8 cellular contexts compared by ENCODE assay signal in genomic region chr3:48464713-48465221, GRCh38. TPM values are rescaled to one million over a fixed set of nuclear protein-coding genes. Genes with fewer than 3 reads are reported as not detected.
DNase-seq lines count a peak whose midpoint lies in the region; ATAC-seq, FAIRE-seq and TF ChIP-seq lines count a peak whose summit lies in the region.

No MANE protein-coding gene starts in this region.

- H3K9me3 ChIP-seq in GM23248 (ENCODE audit: low read depth) (no peaks in the 10 kb centered on the region), keratinocyte (ENCODE audit: control insufficient read depth, low read depth, low read length) (no peaks in the 10 kb centered on the region), skeletal muscle satellite cell (replicated peaks; ENCODE audit: low read length) (no peaks in the 10 kb centered on the region)

- peaks cover 17% of the 10 kb centered on the region for H3F3A ChIP-seq in GM23248 (ENCODE audit: insufficient read depth)

- H3K27me3 ChIP-seq in GM23248 (replicated peaks; ENCODE audit: insufficient read depth) = no peaks in the 10 kb centered on the region
- no peaks in the 10 kb centered on the region for H3K27me3 ChIP-seq in keratinocyte (ENCODE audit: control insufficient read depth, extremely low read depth, insufficient read depth, low read length)
- H3K27me3 ChIP-seq in skeletal muscle satellite cell (ENCODE audit: control insufficient read depth, insufficient read depth, low read length) = no peaks in the 10 kb centered on the region

- no peak for ATAC-seq in activated CD8-positive, alpha-beta T cell treated with anti-CD3 and anti-CD28 coated beads, Interleukin-2, amount 10 ng/mL, durations not matched to agents 7 days and 5 days

- in situ Hi-C loops in GM23248 (cut with MboI) = loop anchor here (5.0 kb wide), 1 partner anchor 88 kb away; no protein-coding TSS in a partner anchor

- H3K4me2 ChIP-seq in GM23248 (ENCODE audit: unreplicated experiment) = no peak overlapping the region
- no peak overlapping the region for H3K4me2 ChIP-seq in keratinocyte (ENCODE audit: control insufficient read depth, extremely low read depth, insufficient read depth, low read depth, low read length)
- H3K4me2 ChIP-seq in skeletal muscle satellite cell (ENCODE audit: low read length) = no peak overlapping the region

- peaks cover 24% of the 10 kb centered on the region for H3K4me1 ChIP-seq in GM23248 (ENCODE audit: insufficient read depth)
- H3K4me1 ChIP-seq in keratinocyte (ENCODE audit: control insufficient read depth, extremely low read depth, insufficient read depth, low read length) = peaks cover 31% of the 10 kb centered on the region
- H3K4me1 ChIP-seq in skeletal muscle satellite cell (ENCODE audit: control insufficient read depth, insufficient read depth, low read length) = peaks cover 47% of the 10 kb centered on the region

- no peaks in the 10 kb centered on the region for H3K9me3 Mint-ChIP-seq in activated CD8-positive, alpha-beta T cell treated with anti-CD3 and anti-CD28 coated beads, Interleukin-2, amount 10 ng/mL, durations not matched to agents 7 days and 5 days (ENCODE audit: insufficient read depth)

- peak overlapping the region; percentile 97 for H3K27ac Mint-ChIP-seq in activated CD8-positive, alpha-beta T cell treated with anti-CD3 and anti-CD28 coated beads, Interleukin-2, amount 10 ng/mL, durations not matched to agents 7 days and 5 days

- dilution Hi-C loops in keratinocyte (cut with MboI; ENCODE audit: extremely low pct_ligation_motif_present, low sequenced_read_pairs) = no loop called here

- H3K36me3 ChIP-seq in GM23248 (ENCODE audit: low read depth) (peaks cover 6% of the 10 kb centered on the region; the same call in 1 of the 2 replicates), keratinocyte (ENCODE audit: control insufficient read depth in 2 of 2, extremely low read depth in 1 of 2, insufficient read depth in 2 of 2, low read length in 2 of 2) (peaks cover 17 to 42% of the 10 kb centered on the region in 2 experiments), skeletal muscle satellite cell (ENCODE audit: insufficient read depth, low read length) (peaks cover 49% of the 10 kb centered on the region)

- 91 to 92% methylated on average over 17 of the region's 17 CpGs for WGBS in GM23248 (ENCODE audit: low coverage in 1 of 2, low lambda C conversion rate in 2 of 2, missing lambda C conversion rate in 2 of 2), 2 experiments

- DNase-seq in GM23248 = no peak
- no peak for DNase-seq in activated CD8-positive, alpha-beta T cell treated with anti-CD3 and anti-CD28 coated beads, Interleukin-2, amount 10 ng/mL, durations not matched to agents 7 days and 5 days
- no peak for DNase-seq in keratinocyte (ENCODE audit: low read depth, low spot score)
- DNase-seq in ureter (ENCODE audit: low spot score) = no peak
- DNase-seq in cortex of kidney (lab: John Stamatoyannopoulos, UW) = no peak
- no peak for DNase-seq in H54 (ENCODE audit: insufficient read length, low spot score)
- DNase-seq in cerebellum (ENCODE audit: low spot score) = no peak

- no peaks in the 10 kb centered on the region for H3K9me1 ChIP-seq in keratinocyte (ENCODE audit: control insufficient read depth, extremely low read depth, insufficient read depth, low read length)

- POLR2A ChIA-PET in activated CD8-positive, alpha-beta T cell treated with anti-CD3 and anti-CD28 coated beads, Interleukin-2, amount 10 ng/mL, durations not matched to agents 7 days and 5 days (lab: Charles Lee) = interaction anchor here (0.6 to 3.2 kb wide), 4 partner anchors 8 to 50 kb away, joined by 3 to 31 read pairs (median 6); partner anchors contain the start of gene ATRIP

- TF ChIP-seq POLR2A in H54 (IDR thresholded peaks at IDR 0.05; ENCODE audit: low read depth, low read length) = no peak

- H3K79me2 ChIP-seq in GM23248 (ENCODE audit: insufficient read depth) (peaks cover 33% of the 10 kb centered on the region), keratinocyte (ENCODE audit: control insufficient read depth, insufficient read depth, low read length) (peaks cover 30% of the 10 kb centered on the region)

- no peaks in the 10 kb centered on the region for H3K9me2 ChIP-seq in GM23248 (ENCODE audit: insufficient read depth)

- FAIRE-seq in keratinocyte (lab: Jason Lieb, UNC) = no peak
- no peak for FAIRE-seq in H54 (lab: Jason Lieb, UNC)

- H3K4me3 Mint-ChIP-seq in activated CD8-positive, alpha-beta T cell treated with anti-CD3 and anti-CD28 coated beads, Interleukin-2, amount 10 ng/mL, durations not matched to agents 7 days and 5 days = no peak overlapping the region

- H3K4me1 Mint-ChIP-seq in activated CD8-positive, alpha-beta T cell treated with anti-CD3 and anti-CD28 coated beads, Interleukin-2, amount 10 ng/mL, durations not matched to agents 7 days and 5 days (ENCODE audit: low read depth) = peaks cover 56% of the 10 kb centered on the region

- H3K9ac ChIP-seq in GM23248 = peak overlapping the region; percentile 92
- no peak overlapping the region for H3K9ac ChIP-seq in keratinocyte (ENCODE audit: control insufficient read depth, extremely low read depth, insufficient read depth, low read length)
- H3K9ac ChIP-seq in skeletal muscle satellite cell (ENCODE audit: low read depth, low read length) = peak overlapping the region; percentile 66

- peak overlapping the region; percentile 99 for H3K27ac ChIP-seq in GM23248
- peak overlapping the region; percentile 98 for H3K27ac ChIP-seq in keratinocyte (ENCODE audit: control insufficient read depth, insufficient read depth, low read length)

- CTCF ChIA-PET in activated CD8-positive, alpha-beta T cell treated with anti-CD3 and anti-CD28 coated beads, Interleukin-2, amount 10 ng/mL, durations not matched to agents 7 days and 5 days (lab: Charles Lee) = interaction anchor here (1.1 to 21.8 kb wide), 3 partner anchors 28 to 64 kb away, joined by 3 to 208 read pairs (median 4); no protein-coding TSS in a partner anchor

- no peak overlapping the region for H2AFZ ChIP-seq in GM23248
- H2AFZ ChIP-seq in keratinocyte (ENCODE audit: control insufficient read depth, low read length) = no peak overlapping the region

- TF ChIP-seq CTCF in keratinocyte (optimal IDR thresholded peaks at IDR 0.05 in 1 of 3, IDR thresholded peaks at IDR 0.05 in 1 of 3, conservative IDR thresholded peaks at IDR 0.05 in 1 of 3; ENCODE audit: extremely low read depth in 1 of 3, insufficient read depth in 2 of 3, low read length in 3 of 3) = no peak

- H3K36me3 Mint-ChIP-seq in activated CD8-positive, alpha-beta T cell treated with anti-CD3 and anti-CD28 coated beads, Interleukin-2, amount 10 ng/mL, durations not matched to agents 7 days and 5 days (ENCODE audit: low read depth) = peaks cover 63% of the 10 kb centered on the region

- no peaks in the 10 kb centered on the region for H3K27me3 Mint-ChIP-seq in activated CD8-positive, alpha-beta T cell treated with anti-CD3 and anti-CD28 coated beads, Interleukin-2, amount 10 ng/mL, durations not matched to agents 7 days and 5 days (ENCODE audit: low read depth)

- no peaks in the 10 kb centered on the region for H4K20me1 ChIP-seq in GM23248 (ENCODE audit: insufficient read depth)
- H4K20me1 ChIP-seq in keratinocyte (ENCODE audit: control insufficient read depth, extremely low read depth, insufficient read depth, low read length) = no peaks in the 10 kb centered on the region

- no peak overlapping the region for H3K4me3 ChIP-seq in GM23248
- H3K4me3 ChIP-seq in keratinocyte (ENCODE audit: control insufficient read depth in 2 of 3, extremely low read depth in 1 of 3, insufficient read depth in 2 of 3, low read depth in 1 of 3, low read length in 3 of 3) = no peak overlapping the region
- no peak overlapping the region for H3K4me3 ChIP-seq in skeletal muscle satellite cell (ENCODE audit: low read length)

RNA-seq across cellular contexts. Expression of gene ATRIP, which starts 18.2 kb away (rescaled TPM):
- 8.4 and 9.5 TPM in 2 replicates for total RNA-seq in GM23248 (2014; rRNA removed; shearing (Covaris generic))
- polyA plus RNA-seq in GM23248 (2016; fragmentation: Nextera tagmentation; extraction: Ambion mirVana) (4.2 and 4.6 TPM in 2 replicates), keratinocyte (8.6 to 9.7 TPM (median 9.1 TPM) in 3 replicates)
- total RNA-seq in activated CD8-positive, alpha-beta T cell treated with anti-CD3 and anti-CD28 coated beads, Interleukin-2, amount 10 ng/mL, durations not matched to agents 7 days and 5 days = 10 to 100 TPM; 18.8 to 20.3 TPM
- polyA plus RNA-seq in keratinocyte (2011; ENCODE audit: low read depth) = 2.1 TPM
- 7.6 and 9.1 TPM in 2 replicates for polyA plus RNA-seq in keratinocyte (2011; cell fraction: cytosol; rRNA removed)
- 13.1 and 13.9 TPM in 2 replicates for polyA plus RNA-seq in keratinocyte (2011; cell fraction: nucleus; rRNA removed)
- polyA plus RNA-seq in keratinocyte (2012; ENCODE audit: low replicate concordance) = 5.1 and 8.2 TPM in 2 replicates
- 10.4 to 15.1 TPM (median 15.0 TPM) in 3 replicates for polyA minus RNA-seq in keratinocyte
- 7.1 TPM for polyA minus RNA-seq in keratinocyte (2011; cell fraction: cytosol; rRNA and poly(A)+ RNA removed)
- 6.3 and 11.2 TPM in 2 replicates for polyA minus RNA-seq in keratinocyte (2011; cell fraction: nucleus; rRNA and poly(A)+ RNA removed)
- 8.9 and 14.2 TPM in 2 replicates for total RNA-seq in skeletal muscle satellite cell (2012; rRNA removed)
- total RNA-seq in ureter (9.6 TPM), cerebellum (7.3 TPM)

RNA-seq across cellular contexts. Expression of gene TMA7, which starts 24.7 kb away (rescaled TPM):
- total RNA-seq in GM23248 (2014; rRNA removed; shearing (Covaris generic)) = 150 and 244 TPM in 2 replicates
- polyA plus RNA-seq in GM23248 (2016; fragmentation: Nextera tagmentation; extraction: Ambion mirVana) (535 and 552 TPM in 2 replicates), keratinocyte (190 to 418 TPM (median 306 TPM) in 3 replicates)
- total RNA-seq in activated CD8-positive, alpha-beta T cell treated with anti-CD3 and anti-CD28 coated beads, Interleukin-2, amount 10 ng/mL, durations not matched to agents 7 days and 5 days = 100 to 1,000 TPM; 339 to 364 TPM
- polyA plus RNA-seq in keratinocyte (2011; ENCODE audit: low read depth) = 59.2 TPM
- polyA plus RNA-seq in keratinocyte (2011; cell fraction: cytosol; rRNA removed) = 291 and 312 TPM in 2 replicates
- 60.6 and 110 TPM in 2 replicates for polyA plus RNA-seq in keratinocyte (2011; cell fraction: nucleus; rRNA removed)
- polyA plus RNA-seq in keratinocyte (2012; ENCODE audit: low replicate concordance) = 311 and 566 TPM in 2 replicates
- polyA minus RNA-seq in keratinocyte = 2.3 to 21.0 TPM (median 11.6 TPM) in 3 replicates
- 84.6 TPM for polyA minus RNA-seq in keratinocyte (2011; cell fraction: cytosol; rRNA and poly(A)+ RNA removed)
- 6.3 and 9.9 TPM in 2 replicates for polyA minus RNA-seq in keratinocyte (2011; cell fraction: nucleus; rRNA and poly(A)+ RNA removed)
- total RNA-seq in skeletal muscle satellite cell (2012; rRNA removed) = 277 and 362 TPM in 2 replicates
- total RNA-seq in ureter (237 TPM), cerebellum (83.0 TPM)

RNA-seq across cellular contexts. Expression of gene CCDC51, which starts 24.8 kb away (rescaled TPM):
- 10.1 and 10.6 TPM in 2 replicates for total RNA-seq in GM23248 (2014; rRNA removed; shearing (Covaris generic))
- polyA plus RNA-seq in GM23248 (2016; fragmentation: Nextera tagmentation; extraction: Ambion mirVana) (14.0 and 14.9 TPM in 2 replicates), keratinocyte (27.9 to 28.8 TPM (median 28.4 TPM) in 3 replicates)
- 10 to 100 TPM; 16.3 to 16.5 TPM for total RNA-seq in activated CD8-positive, alpha-beta T cell treated with anti-CD3 and anti-CD28 coated beads, Interleukin-2, amount 10 ng/mL, durations not matched to agents 7 days and 5 days
- polyA plus RNA-seq in keratinocyte (2011; ENCODE audit: low read depth) = 13.6 TPM
- 18.9 and 21.4 TPM in 2 replicates for polyA plus RNA-seq in keratinocyte (2011; cell fraction: cytosol; rRNA removed)
- 20.3 and 22.1 TPM in 2 replicates for polyA plus RNA-seq in keratinocyte (2011; cell fraction: nucleus; rRNA removed)
- polyA plus RNA-seq in keratinocyte (2012; ENCODE audit: low replicate concordance) = 14.3 and 21.5 TPM in 2 replicates
- polyA minus RNA-seq in keratinocyte = 14.3 to 24.7 TPM (median 19.8 TPM) in 3 replicates
- 15.3 TPM for polyA minus RNA-seq in keratinocyte (2011; cell fraction: cytosol; rRNA and poly(A)+ RNA removed)
- 5.0 and 8.2 TPM in 2 replicates for polyA minus RNA-seq in keratinocyte (2011; cell fraction: nucleus; rRNA and poly(A)+ RNA removed)
- total RNA-seq in skeletal muscle satellite cell (2012; rRNA removed) = 20.3 and 22.8 TPM in 2 replicates
- total RNA-seq in ureter (10.4 TPM), cerebellum (6.0 TPM)

RNA-seq across cellular contexts. Expression of gene PLXNB1, which starts 34.9 kb away (rescaled TPM):
- 5.5 and 8.0 TPM in 2 replicates for total RNA-seq in GM23248 (2014; rRNA removed; shearing (Covaris generic))
- 3.3 and 4.9 TPM in 2 replicates for polyA plus RNA-seq in GM23248 (2016; fragmentation: Nextera tagmentation; extraction: Ambion mirVana)
- total RNA-seq in activated CD8-positive, alpha-beta T cell treated with anti-CD3 and anti-CD28 coated beads, Interleukin-2, amount 10 ng/mL, durations not matched to agents 7 days and 5 days = 1 to 10 TPM in 1 of 2 experiments, under 1 TPM in 1; 0.76 to 1.7 TPM
- 67.5 to 124 TPM (median 83.0 TPM) in 3 replicates for polyA plus RNA-seq in keratinocyte
- 78.3 TPM for polyA plus RNA-seq in keratinocyte (2011; ENCODE audit: low read depth)
- 15.3 and 27.8 TPM in 2 replicates for polyA plus RNA-seq in keratinocyte (2011; cell fraction: cytosol; rRNA removed)
- 412 and 505 TPM in 2 replicates for polyA plus RNA-seq in keratinocyte (2011; cell fraction: nucleus; rRNA removed)
- polyA plus RNA-seq in keratinocyte (2012; ENCODE audit: low replicate concordance) = 67.7 and 78.5 TPM in 2 replicates
- polyA minus RNA-seq in keratinocyte = 149 to 232 TPM (median 170 TPM) in 3 replicates
- 90.0 TPM for polyA minus RNA-seq in keratinocyte (2011; cell fraction: cytosol; rRNA and poly(A)+ RNA removed)
- polyA minus RNA-seq in keratinocyte (2011; cell fraction: nucleus; rRNA and poly(A)+ RNA removed) = 318 and 338 TPM in 2 replicates
- total RNA-seq in skeletal muscle satellite cell (2012; rRNA removed) = 9.4 and 9.6 TPM in 2 replicates
- 259 TPM for total RNA-seq in ureter
- 85.4 TPM for total RNA-seq in cerebellum

RNA-seq across cellular contexts. Expression of gene SHISA5, which starts 39.2 kb away (rescaled TPM):
- total RNA-seq in GM23248 (2014; rRNA removed; shearing (Covaris generic)) = 153 and 154 TPM in 2 replicates
- polyA plus RNA-seq in GM23248 (2016; fragmentation: Nextera tagmentation; extraction: Ambion mirVana) (215 and 223 TPM in 2 replicates), keratinocyte (94.4 to 159 TPM (median 95.5 TPM) in 3 replicates)
- 100 to 1,000 TPM; 195 to 201 TPM for total RNA-seq in activated CD8-positive, alpha-beta T cell treated with anti-CD3 and anti-CD28 coated beads, Interleukin-2, amount 10 ng/mL, durations not matched to agents 7 days and 5 days
- 15.8 TPM for polyA plus RNA-seq in keratinocyte (2011; ENCODE audit: low read depth)
- polyA plus RNA-seq in keratinocyte (2011; cell fraction: cytosol; rRNA removed) = 123 and 181 TPM in 2 replicates
- 73.3 and 94.4 TPM in 2 replicates for polyA plus RNA-seq in keratinocyte (2011; cell fraction: nucleus; rRNA removed)
- 62.3 and 188 TPM in 2 replicates for polyA plus RNA-seq in keratinocyte (2012; ENCODE audit: low replicate concordance)
- 120 to 289 TPM (median 147 TPM) in 3 replicates for polyA minus RNA-seq in keratinocyte
- polyA minus RNA-seq in keratinocyte (2011; cell fraction: cytosol; rRNA and poly(A)+ RNA removed) = 189 TPM
- 35.5 and 38.2 TPM in 2 replicates for polyA minus RNA-seq in keratinocyte (2011; cell fraction: nucleus; rRNA and poly(A)+ RNA removed)
- 101 and 118 TPM in 2 replicates for total RNA-seq in skeletal muscle satellite cell (2012; rRNA removed)
- total RNA-seq in ureter (294 TPM), cerebellum (39.5 TPM)
